ENCODE assay signal across 31 cellular contexts in the genomic region with DNA sequence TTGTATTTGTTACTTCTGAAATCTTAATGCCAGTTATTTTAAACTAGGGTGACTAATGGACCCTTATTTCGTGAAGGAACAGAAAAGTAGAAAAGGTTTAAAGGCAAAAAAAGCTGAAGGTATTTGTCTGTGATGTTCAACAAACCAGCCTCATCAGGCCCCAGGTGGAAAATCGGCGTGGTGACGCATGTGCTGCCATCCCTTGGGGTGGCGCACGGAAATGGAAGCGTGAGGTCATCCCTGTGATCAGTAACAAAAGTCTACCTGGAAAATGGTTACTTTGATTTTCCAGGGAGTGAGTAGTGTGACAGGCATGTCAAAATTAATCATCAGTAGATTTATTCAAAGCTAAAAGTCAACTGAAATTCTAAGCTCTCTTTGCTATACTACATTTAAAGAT.
"Had no signal": no experiment of that assay in that cellular context is flagged by ENCODE, and none has a peak within 500 bp of the region (broad histone marks: within the 10 kb centered on the region; RNA-seq: fewer than 3 reads in every experiment).

No MANE protein-coding gene starts in this region.

- H3K27ac Mint-ChIP-seq: activated CD4-positive, alpha-beta memory T cell treated with anti-CD3 and anti-CD28 coated beads for 36 hours; activated CD4-positive, alpha-beta T cell treated with anti-CD3 and anti-CD28 coated beads for 36 hours; activated CD4-positive, alpha-beta T cell treated with anti-CD3 and anti-CD28 coated beads, Interleukin-2, amount 10 ng/mL, durations not matched to agents 24 days and 14 days; activated CD8-positive, alpha-beta memory T cell treated with anti-CD3 and anti-CD28 coated beads, Interleukin-2, amount 10 ng/mL, durations not matched to agents 7 days and 5 days; activated CD8-positive, alpha-beta T cell treated with anti-CD3 and anti-CD28 coated beads, Interleukin-2, amount 10 ng/mL, durations not matched to agents 7 days and 5 days; activated naive CD4-positive, alpha-beta T cell treated with anti-CD3 and anti-CD28 coated beads for 36 hours; activated naive CD4-positive, alpha-beta T cell treated with anti-CD3 and anti-CD28 coated beads, Interleukin-2, amount 50 U/mL, for 24 hours; activated naive CD8-positive, alpha-beta T cell treated with anti-CD3 and anti-CD28 coated beads for 36 hours; activated naive CD8-positive, alpha-beta T cell treated with anti-CD3 and anti-CD28 coated beads, Interleukin-2, amount 50 U/mL, for 24 hours; activated T-helper 1 cell treated with anti-CD3 and anti-CD28 coated beads, Interleukin-12 subunit alpha, Interleukin-12 subunit beta, Interleukin-2, Interleukin-4 antibody, amounts not matched to agents 30 ng/mL and 10 ng/mL and 1 ng/mL, durations not matched to agents 14 hours and 24 hours and 36 hours; activated T-helper 2 cell treated with anti-CD3 and anti-CD28 coated beads, Interferon-gamma antibody, Interleukin-2, Interleukin-4, amounts not matched to agents 10 μg/mL and 5 μg/mL and 100 μg/mL, durations not matched to agents 14 hours and 24 hours and 36 hours; dendritic cell treated with granulocyte-macrophage colony-stimulating factor and Interleukin-4, amounts not matched to agents 40 ng/mL and 50 ng/mL, for 4 days; endodermal cell had no signal

- DNase-seq: activated CD4-positive, alpha-beta memory T cell treated with anti-CD3 and anti-CD28 coated beads for 36 hours; activated CD4-positive, alpha-beta T cell treated with anti-CD3 and anti-CD28 coated beads for 36 hours; activated CD4-positive, alpha-beta T cell treated with anti-CD3 and anti-CD28 coated beads, Interleukin-2, amount 10 ng/mL, durations not matched to agents 24 days and 14 days; activated CD4-positive, CD25-positive, alpha-beta regulatory T cell; activated CD4-positive, CD25-positive, alpha-beta regulatory T cell treated with anti-CD3 and anti-CD28 coated beads, Interleukin-2, amount 50 U/mL, for 72 hours; activated CD8-positive, alpha-beta memory T cell treated with anti-CD3 and anti-CD28 coated beads, Interleukin-2, amount 10 ng/mL, durations not matched to agents 7 days and 5 days; activated CD8-positive, alpha-beta memory T cell treated with anti-CD3 and anti-CD28 coated beads, Interleukin-2, amount 50 U/mL, for 4 hours; activated CD8-positive, alpha-beta T cell treated with anti-CD3 and anti-CD28 coated beads, Interleukin-2, amount 10 ng/mL, durations not matched to agents 7 days and 5 days; activated effector memory CD4-positive, alpha-beta T cell treated with anti-CD3 and anti-CD28 coated beads, Interleukin-2, amount 50 U/mL, for 16 hours; activated naive CD4-positive, alpha-beta T cell treated with anti-CD3 and anti-CD28 coated beads for 36 hours; activated naive CD8-positive, alpha-beta T cell treated with anti-CD3 and anti-CD28 coated beads for 36 hours; activated naive CD8-positive, alpha-beta T cell treated with anti-CD3 and anti-CD28 coated beads, Interleukin-2, amount 50 U/mL, for 24 hours; activated T-cell treated with anti-CD3 and anti-CD28 coated beads, Interleukin-2, amount 50 U/mL, for 1 hour; activated T-cell treated with anti-CD3 and anti-CD28 coated beads, Interleukin-2, amount 50 U/mL, for 48 hours; adrenal gland; amygdala; aorta; body of pancreas; effector memory CD4-positive, alpha-beta T cell; endodermal cell; erythroblast; foreskin melanocyte; T-helper 2 cell had no signal

- H3K9me3 ChIP-seq: adrenal gland, body of pancreas, esophagus muscularis mucosa had no signal

- H3K36me3 ChIP-seq: adrenal gland had no signal

- ATAC-seq: activated CD4-positive, alpha-beta T cell treated with anti-CD3 and anti-CD28 coated beads for 36 hours; activated CD8-positive, alpha-beta memory T cell treated with anti-CD3 and anti-CD28 coated beads, Interleukin-2, amount 10 ng/mL, durations not matched to agents 7 days and 5 days; activated CD8-positive, alpha-beta T cell treated with anti-CD3 and anti-CD28 coated beads, Interleukin-2, amount 10 ng/mL, durations not matched to agents 7 days and 5 days; activated naive CD8-positive, alpha-beta T cell treated with anti-CD3 and anti-CD28 coated beads, Interleukin-2, amount 50 U/mL, for 24 hours; body of pancreas had no signal

- H3K4me3 ChIP-seq: adrenal gland, body of pancreas, coronary artery, dorsolateral prefrontal cortex, esophagus muscularis mucosa had no signal

- H3K9me3 Mint-ChIP-seq: activated CD4-positive, alpha-beta memory T cell treated with anti-CD3 and anti-CD28 coated beads for 36 hours; activated CD4-positive, alpha-beta T cell treated with anti-CD3 and anti-CD28 coated beads, Interleukin-2, amount 10 ng/mL, durations not matched to agents 24 days and 14 days; activated naive CD4-positive, alpha-beta T cell treated with anti-CD3 and anti-CD28 coated beads for 36 hours; activated naive CD4-positive, alpha-beta T cell treated with anti-CD3 and anti-CD28 coated beads, Interleukin-2, amount 50 U/mL, for 24 hours; activated naive CD8-positive, alpha-beta T cell treated with anti-CD3 and anti-CD28 coated beads for 36 hours; activated naive CD8-positive, alpha-beta T cell treated with anti-CD3 and anti-CD28 coated beads, Interleukin-2, amount 50 U/mL, for 24 hours; activated T-helper 1 cell treated with anti-CD3 and anti-CD28 coated beads, Interleukin-12 subunit alpha, Interleukin-12 subunit beta, Interleukin-2, Interleukin-4 antibody, amounts not matched to agents 30 ng/mL and 10 ng/mL and 1 ng/mL, durations not matched to agents 14 hours and 24 hours and 36 hours; activated T-helper 2 cell treated with anti-CD3 and anti-CD28 coated beads, Interferon-gamma antibody, Interleukin-2, Interleukin-4, amounts not matched to agents 10 μg/mL and 5 μg/mL and 100 μg/mL, durations not matched to agents 14 hours and 24 hours and 36 hours; central memory CD8-positive, alpha-beta T cell; dendritic cell treated with granulocyte-macrophage colony-stimulating factor and Interleukin-4, amounts not matched to agents 40 ng/mL and 50 ng/mL, for 4 days; endodermal cell had no signal

- H3K36me3 Mint-ChIP-seq: activated CD4-positive, alpha-beta memory T cell treated with anti-CD3 and anti-CD28 coated beads for 36 hours; activated CD8-positive, alpha-beta memory T cell treated with anti-CD3 and anti-CD28 coated beads, Interleukin-2, amount 10 ng/mL, durations not matched to agents 7 days and 5 days; activated naive CD4-positive, alpha-beta T cell treated with anti-CD3 and anti-CD28 coated beads, Interleukin-2, amount 50 U/mL, for 24 hours; activated naive CD8-positive, alpha-beta T cell treated with anti-CD3 and anti-CD28 coated beads for 36 hours had no signal

- H3K27me3 ChIP-seq: adrenal gland, body of pancreas, dorsolateral prefrontal cortex, esophagus muscularis mucosa had no signal

- H3K4me1 ChIP-seq: adrenal gland, body of pancreas had no signal

- H3K27ac ChIP-seq: adrenal gland, body of pancreas, coronary artery, esophagus muscularis mucosa had no signal

- H3K4me1 Mint-ChIP-seq: activated CD4-positive, alpha-beta T cell treated with anti-CD3 and anti-CD28 coated beads for 36 hours; activated CD4-positive, alpha-beta T cell treated with anti-CD3 and anti-CD28 coated beads, Interleukin-2, amount 10 ng/mL, durations not matched to agents 24 days and 14 days; activated CD8-positive, alpha-beta memory T cell treated with anti-CD3 and anti-CD28 coated beads, Interleukin-2, amount 10 ng/mL, durations not matched to agents 7 days and 5 days; activated naive CD4-positive, alpha-beta T cell treated with anti-CD3 and anti-CD28 coated beads, Interleukin-2, amount 50 U/mL, for 24 hours; activated naive CD8-positive, alpha-beta T cell treated with anti-CD3 and anti-CD28 coated beads for 36 hours; activated naive CD8-positive, alpha-beta T cell treated with anti-CD3 and anti-CD28 coated beads, Interleukin-2, amount 50 U/mL, for 24 hours; central memory CD8-positive, alpha-beta T cell had no signal

- H3K4me3 Mint-ChIP-seq: activated CD4-positive, alpha-beta memory T cell treated with anti-CD3 and anti-CD28 coated beads for 36 hours; activated CD4-positive, alpha-beta T cell treated with anti-CD3 and anti-CD28 coated beads for 36 hours; activated CD4-positive, alpha-beta T cell treated with anti-CD3 and anti-CD28 coated beads, Interleukin-2, amount 10 ng/mL, durations not matched to agents 24 days and 14 days; activated CD8-positive, alpha-beta memory T cell treated with anti-CD3 and anti-CD28 coated beads, Interleukin-2, amount 10 ng/mL, durations not matched to agents 7 days and 5 days; activated CD8-positive, alpha-beta T cell treated with anti-CD3 and anti-CD28 coated beads, Interleukin-2, amount 10 ng/mL, durations not matched to agents 7 days and 5 days; activated naive CD4-positive, alpha-beta T cell treated with anti-CD3 and anti-CD28 coated beads for 36 hours; activated naive CD4-positive, alpha-beta T cell treated with anti-CD3 and anti-CD28 coated beads, Interleukin-2, amount 50 U/mL, for 24 hours; activated naive CD8-positive, alpha-beta T cell treated with anti-CD3 and anti-CD28 coated beads for 36 hours; activated naive CD8-positive, alpha-beta T cell treated with anti-CD3 and anti-CD28 coated beads, Interleukin-2, amount 50 U/mL, for 24 hours; activated T-helper 1 cell treated with anti-CD3 and anti-CD28 coated beads, Interleukin-12 subunit alpha, Interleukin-12 subunit beta, Interleukin-2, Interleukin-4 antibody, amounts not matched to agents 30 ng/mL and 10 ng/mL and 1 ng/mL, durations not matched to agents 14 hours and 24 hours and 36 hours; central memory CD8-positive, alpha-beta T cell; dendritic cell treated with granulocyte-macrophage colony-stimulating factor and Interleukin-4, amounts not matched to agents 40 ng/mL and 50 ng/mL, for 4 days; endodermal cell had no signal
